Comparison of ENCODE assay signal across 10 cellular contexts in the genomic region with DNA sequence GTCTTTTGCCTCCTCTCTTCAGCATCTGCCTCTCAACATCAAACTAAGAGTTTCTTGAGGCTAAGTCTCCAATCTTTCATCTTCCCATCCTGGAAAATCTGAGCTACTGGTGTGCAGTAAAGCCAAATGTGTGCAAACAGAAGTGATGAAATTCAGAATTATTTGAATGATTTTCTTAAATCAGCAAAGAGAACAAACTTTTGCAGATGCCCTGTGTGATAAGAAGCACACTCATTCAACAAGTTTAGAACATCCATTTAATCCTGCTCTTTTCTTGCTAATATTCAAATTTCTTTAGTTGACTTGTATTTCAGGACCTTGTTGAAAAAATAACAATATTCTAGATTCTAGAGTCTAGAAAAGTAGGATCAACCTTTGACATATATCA.
A peak's percentile ranks its signal among the peaks of the same experiment; 100 is the strongest.
DNase-seq lines count a peak whose midpoint lies in the region; ATAC-seq and TF ChIP-seq lines count a peak whose summit lies in the region.
"Had no signal": no experiment of that assay in that cellular context is flagged by ENCODE, and none has a peak within 500 bp of the region (broad histone marks: within the 10 kb centered on the region; RNA-seq: fewer than 3 reads in every experiment).

No MANE protein-coding gene starts in this region.

- no peak overlapping the region for H3K9ac ChIP-seq in neural progenitor cell

- H3K4me1 ChIP-seq in CD8-positive, alpha-beta T cell (ENCODE audit: insufficient read depth, low read length), result peaks cover 10% of the 10 kb centered on the region
- H3K4me1 ChIP-seq in neural progenitor cell, result no peaks in the 10 kb centered on the region

- H3K9me3 Mint-ChIP-seq in CD8-positive, alpha-beta T cell, result peaks cover 4% of the 10 kb centered on the region
- H3K9me3 Mint-ChIP-seq in activated CD8-positive, alpha-beta T cell treated with anti-CD3 and anti-CD28 coated beads for 36 hours, result peaks cover 20% of the 10 kb centered on the region
- H3K9me3 Mint-ChIP-seq in neural progenitor cell, result peaks cover 21% of the 10 kb centered on the region

- CTCF ChIA-PET in CD8-positive, alpha-beta T cell (lab: Charles Lee), result no interaction called here
- CTCF ChIA-PET in activated CD8-positive, alpha-beta T cell treated with anti-CD3 and anti-CD28 coated beads for 36 hours (lab: Charles Lee), result no interaction called here

- H3K4me2 ChIP-seq in neural progenitor cell, result no peak overlapping the region

- peak overlapping the region; percentile 88 for H3K27ac Mint-ChIP-seq in CD8-positive, alpha-beta T cell
- H3K27ac Mint-ChIP-seq in activated CD8-positive, alpha-beta T cell treated with anti-CD3 and anti-CD28 coated beads for 36 hours, result peak overlapping the region; percentile 96
- no peak overlapping the region for H3K27ac Mint-ChIP-seq in neural progenitor cell

- no peaks in the 10 kb centered on the region for H3K79me2 ChIP-seq in neural progenitor cell (ENCODE audit: low read depth)

- H3K9me3 ChIP-seq in CD8-positive, alpha-beta T cell (ENCODE audit: low read length), result no peaks in the 10 kb centered on the region
- H3K9me3 ChIP-seq in neural progenitor cell (ENCODE audit: low read depth), result peaks cover under 1% of the 10 kb centered on the region
- H3K9me3 ChIP-seq: neutrophil had no signal

- no peak for DNase-seq in CD8-positive, alpha-beta T cell
- DNase-seq in activated CD8-positive, alpha-beta T cell treated with anti-CD3 and anti-CD28 coated beads for 36 hours, result no peak
- DNase-seq in neural progenitor cell (ENCODE audit: low spot score), result no peak
- DNase-seq in HUDEP-2 (lab: John Stamatoyannopoulos, UW; ENCODE audit: unreplicated experiment in 76 of 76), result no peak
- no peak for DNase-seq in SHP77 treated with DMSO at 0.1 percent for 48 hours (lab: John Stamatoyannopoulos, UW)
- no peak for DNase-seq in foreskin melanocyte
- DNase-seq: H7 had no signal

- peaks cover 32% of the 10 kb centered on the region for H3K4me1 Mint-ChIP-seq in CD8-positive, alpha-beta T cell (ENCODE audit: low read depth)
- peaks cover 54% of the 10 kb centered on the region for H3K4me1 Mint-ChIP-seq in activated CD8-positive, alpha-beta T cell treated with anti-CD3 and anti-CD28 coated beads for 36 hours (ENCODE audit: low read depth)
- peaks cover 9% of the 10 kb centered on the region for H3K4me1 Mint-ChIP-seq in neural progenitor cell

- no peaks in the 10 kb centered on the region for H3K27me3 ChIP-seq in CD8-positive, alpha-beta T cell (ENCODE audit: insufficient read depth, low read length)
- no peaks in the 10 kb centered on the region for H3K27me3 ChIP-seq in neural progenitor cell
- H3K27me3 ChIP-seq: neutrophil had no signal

- POLR2A ChIA-PET in CD8-positive, alpha-beta T cell (lab: Charles Lee), result no interaction called here
- POLR2A ChIA-PET in activated CD8-positive, alpha-beta T cell treated with anti-CD3 and anti-CD28 coated beads for 36 hours (lab: Charles Lee), result no interaction called here

- no peaks in the 10 kb centered on the region for H3K36me3 Mint-ChIP-seq in CD8-positive, alpha-beta T cell
- H3K36me3 Mint-ChIP-seq in activated CD8-positive, alpha-beta T cell treated with anti-CD3 and anti-CD28 coated beads for 36 hours (ENCODE audit: low read depth), result peaks cover 18% of the 10 kb centered on the region
- peaks cover 3% of the 10 kb centered on the region for H3K36me3 Mint-ChIP-seq in neural progenitor cell

- H3K27ac ChIP-seq in CD8-positive, alpha-beta T cell (ENCODE audit: low read depth, low read length), result peak overlapping the region; percentile 29
- no peak overlapping the region for H3K27ac ChIP-seq in neural progenitor cell
- H3K27ac ChIP-seq: neutrophil had no signal

- no peak overlapping the region for H3K4me3 ChIP-seq in CD8-positive, alpha-beta T cell (ENCODE audit: low read depth, low read length)
- no peak overlapping the region for H3K4me3 ChIP-seq in neural progenitor cell

- H3K4me3 Mint-ChIP-seq in CD8-positive, alpha-beta T cell, result peak overlapping the region; percentile 77
- peak overlapping the region; percentile 20 for H3K4me3 Mint-ChIP-seq in activated CD8-positive, alpha-beta T cell treated with anti-CD3 and anti-CD28 coated beads for 36 hours
- H3K4me3 Mint-ChIP-seq in neural progenitor cell, result no peak overlapping the region

- no peak for TF ChIP-seq CTCF in CD8-positive, alpha-beta T cell (IDR thresholded peaks at IDR 0.05)
- TF ChIP-seq CTCF in activated CD8-positive, alpha-beta T cell treated with anti-CD3 and anti-CD28 coated beads for 36 hours (IDR thresholded peaks at IDR 0.05), result no peak
- no peak for TF ChIP-seq CTCF in neural progenitor cell (IDR thresholded peaks at IDR 0.05)

- no peaks in the 10 kb centered on the region for H3F3A ChIP-seq in neural progenitor cell (ENCODE audit: low read depth)

- no peak overlapping the region for H2AFZ ChIP-seq in neural progenitor cell (replicated peaks)

- no peaks in the 10 kb centered on the region for H3K27me3 Mint-ChIP-seq in CD8-positive, alpha-beta T cell (ENCODE audit: low read depth)
- H3K27me3 Mint-ChIP-seq in activated CD8-positive, alpha-beta T cell treated with anti-CD3 and anti-CD28 coated beads for 36 hours, result no peaks in the 10 kb centered on the region
- no peaks in the 10 kb centered on the region for H3K27me3 Mint-ChIP-seq in neural progenitor cell (ENCODE audit: insufficient read depth, low read depth)

- ATAC-seq in CD8-positive, alpha-beta T cell, result peak; percentile 32
- peak; percentile 37 for ATAC-seq in GM19395 (IDR thresholded peaks at IDR 0.05; ENCODE audit: unreplicated experiment)
- peak; percentile 11 for ATAC-seq in HG03025 (IDR thresholded peaks at IDR 0.05; ENCODE audit: low FRiP score, unreplicated experiment)
- ATAC-seq in activated CD8-positive, alpha-beta T cell treated with anti-CD3 and anti-CD28 coated beads for 36 hours, result peak; percentile 48

- H3K36me3 ChIP-seq in CD8-positive, alpha-beta T cell (ENCODE audit: insufficient read depth, low read length), result no peaks in the 10 kb centered on the region
- H3K36me3 ChIP-seq in neural progenitor cell, result no peaks in the 10 kb centered on the region
- H3K36me3 ChIP-seq: neutrophil had no signal

- no peaks in the 10 kb centered on the region for H4K20me1 ChIP-seq in neural progenitor cell (ENCODE audit: low read depth)

- intact Hi-C loops in CD8-positive, alpha-beta T cell (cut with DNase I, micrococcal nuclease), result loop anchor here in 1 of 2 experiments (10.0 kb wide), 1 partner anchor 366 kb away; no protein-coding TSS in a partner anchor
- intact Hi-C loops in activated CD8-positive, alpha-beta T cell treated with anti-CD3 and anti-CD28 coated beads for 36 hours (cut with micrococcal nuclease), result no loop called here
